9 cellular contexts compared by ENCODE assay signal in genomic region chr22:39712081-39712480, GRCh38.
"Had no signal": no experiment of that assay in that cellular context is flagged by ENCODE, and none has a peak within 500 bp of the region (broad histone marks: within the 10 kb centered on the region; RNA-seq: fewer than 3 reads in every experiment).

No MANE protein-coding gene starts in this region.

- H3K4me3 Mint-ChIP-seq: GM23338, H9 had no signal

- H3K4me3 ChIP-seq: GM23338, K562 had no signal

- ATAC-seq: K562 had no signal

- H3K4me2 ChIP-seq: GM23338 had no signal

- H3K9me3 Mint-ChIP-seq: GM23338, H9 had no signal

- DNase-seq: H9, HCEC 1CT, IMR-90, KG1 had no signal

- H3K27ac Mint-ChIP-seq: GM23338, H9 had no signal

- H2AFZ ChIP-seq: GM23338 had no signal

- FAIRE-seq: H1, H54, HTR-8/SVneo, K562 had no signal
